Comparison of ENCODE assay signal across 15 cellular contexts in the genomic region with DNA sequence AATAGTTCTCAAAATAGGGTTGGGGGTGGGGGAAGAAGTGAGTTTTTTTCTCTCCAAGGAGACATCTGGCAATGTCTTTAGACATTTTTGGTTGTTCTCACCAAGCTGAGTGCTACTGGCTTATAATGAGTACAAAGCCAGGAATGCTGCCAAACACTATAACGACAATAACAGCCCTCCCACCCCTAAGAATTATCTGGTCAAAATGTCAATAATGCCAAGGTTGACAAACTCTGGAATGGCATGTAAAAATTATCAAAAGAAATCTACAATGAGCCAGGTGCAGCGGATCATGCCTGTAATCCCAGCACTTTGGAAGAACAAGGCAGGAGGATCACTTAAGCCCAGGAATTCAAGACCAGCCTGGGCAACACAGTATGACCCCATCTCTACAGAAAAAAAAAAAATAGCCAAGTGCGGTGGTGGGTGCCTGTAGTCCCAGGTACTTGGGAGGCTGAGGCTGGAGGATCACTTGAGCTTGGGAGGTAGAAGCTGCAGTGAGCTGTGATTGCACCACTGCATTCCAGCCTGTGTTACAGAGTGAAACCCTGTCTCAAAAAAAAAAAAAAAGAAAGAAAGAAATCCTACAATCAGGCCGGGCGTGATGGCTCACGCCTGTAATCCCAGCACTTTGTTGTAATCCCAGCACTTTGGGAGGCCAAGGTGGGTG. TPM values are rescaled to one million over a fixed set of nuclear protein-coding genes. Genes with fewer than 3 reads are reported as not detected.
A peak's percentile ranks its signal among the peaks of the same experiment; 100 is the strongest.
DNase-seq lines count a peak whose midpoint lies in the region; ATAC-seq, FAIRE-seq and TF ChIP-seq lines count a peak whose summit lies in the region.
"Had no signal": no experiment of that assay in that cellular context is flagged by ENCODE, and none has a peak within 500 bp of the region (broad histone marks: within the 10 kb centered on the region; RNA-seq: fewer than 3 reads in every experiment).

No MANE protein-coding gene starts in this region.

- no peak overlapping the region for H3K9ac ChIP-seq in HepG2 (ENCODE audit: insufficient read depth, low read depth, low read length)
- no peak overlapping the region for H3K9ac ChIP-seq in neuronal stem cell (ENCODE audit: low read depth, low read length, poor library complexity)
- H3K9ac ChIP-seq: parathyroid adenoma had no signal

- H3K79me1 ChIP-seq in neuronal stem cell (ENCODE audit: low read depth, low read length), result peaks cover 2% of the 10 kb centered on the region

- no peak for TF ChIP-seq RAD21 in HepG2 (CRISPR knock-in tag; IDR thresholded peaks at IDR 0.05)

- H3K27me3 ChIP-seq in HepG2 (ENCODE audit: control insufficient read depth in 1 of 2, insufficient read depth in 2 of 2, low read length in 2 of 2) (no peaks in the 10 kb centered on the region; a peak in 1 of 5 replicates), right lobe of liver (no peaks in the 10 kb centered on the region), neuronal stem cell (ENCODE audit: control insufficient read depth in 3 of 3, insufficient read depth in 3 of 3, low read depth in 1 of 3, low read length in 3 of 3) (no peaks in the 10 kb centered on the region)

- no peak overlapping the region for H2AK5ac ChIP-seq in neuronal stem cell (ENCODE audit: low read depth, low read length)

- CTCF ChIA-PET in HepG2 (lab: Yijun Ruan, JAX; ENCODE audit: low intra/inter-chr PET ratio, low total read pairs), result no interaction called here

- no peaks in the 10 kb centered on the region for H3K9me3 Mint-ChIP-seq in activated naive CD8-positive, alpha-beta T cell treated with anti-CD3 and anti-CD28 coated beads for 36 hours
- H3K9me3 Mint-ChIP-seq: T-cell had no signal

- no peak for ATAC-seq in HepG2
- ATAC-seq in right lobe of liver, result no peak
- ATAC-seq in T-helper 17 cell, result no peak
- ATAC-seq: T-cell had no signal

- H3K79me2 ChIP-seq in HepG2 (ENCODE audit: insufficient read depth, low read length), result peaks cover 54% of the 10 kb centered on the region

- H3K4ac ChIP-seq in neuronal stem cell (ENCODE audit: low read length), result no peak overlapping the region

- 98% methylated on average over 6 of the region's 6 CpGs for WGBS in HepG2 (ENCODE audit: low lambda C conversion rate)
- 62% methylated on average over 3 of the region's 6 CpGs for WGBS in right lobe of liver (ENCODE audit: insufficient coverage, low coverage, low lambda C conversion rate, missing lambda C conversion rate)
- WGBS in neuronal stem cell (ENCODE audit: extremely low coverage in 2 of 2, insufficient read length in 2 of 2, insufficient replicate concordance in 1 of 2), 2 donors, result no CpG with 5 or more reads among the region's 6 CpGs

- H3K4me1 ChIP-seq in HepG2 (ENCODE audit: insufficient read depth, low read length) (peaks cover 29% of the 10 kb centered on the region), right lobe of liver (peaks cover 0 to 34% (median 14%) of the 10 kb centered on the region in 4 donors), neuronal stem cell (ENCODE audit: control insufficient read depth in 2 of 2, insufficient read depth in 1 of 2, low read depth in 1 of 2, low read length in 2 of 2) (peaks cover 1 to 4% of the 10 kb centered on the region in 2 donors)
- H3K4me1 ChIP-seq: parathyroid adenoma had no signal

- no peak for FAIRE-seq in HepG2 (lab: Jason Lieb, UNC)

- H3K36me3 ChIP-seq in HepG2 (replicated peaks in 1 of 2; ENCODE audit: control insufficient read depth in 1 of 2, insufficient read depth in 2 of 2, low read length in 2 of 2), result peaks cover 10 to 34% of the 10 kb centered on the region in 2 experiments
- H3K36me3 ChIP-seq in right lobe of liver, result peaks cover 10 to 35% (median 22%) of the 10 kb centered on the region in 4 donors
- H3K36me3 ChIP-seq in neuronal stem cell (replicated peaks in 1 of 2; ENCODE audit: control insufficient read depth in 2 of 2, insufficient read depth in 2 of 2, low read length in 2 of 2), result peaks cover 9 to 47% of the 10 kb centered on the region in 2 donors

- peaks cover 31% of the 10 kb centered on the region for H3K4me1 Mint-ChIP-seq in activated naive CD8-positive, alpha-beta T cell treated with anti-CD3 and anti-CD28 coated beads for 36 hours
- H3K4me1 Mint-ChIP-seq in T-helper 17 cell, result peaks cover 34% of the 10 kb centered on the region

- H3K27ac ChIP-seq in HepG2 (ENCODE audit: extremely low read length, insufficient read depth, low read length) (peak overlapping the region; percentile 8), right lobe of liver (peak overlapping the region in 1 of 3 donors; percentile 79), neuronal stem cell (replicated peaks; ENCODE audit: low read length) (no peak overlapping the region)
- H3K27ac ChIP-seq: coronary artery, parathyroid adenoma had no signal

- H4K91ac ChIP-seq in neuronal stem cell (ENCODE audit: low read depth, low read length, poor library complexity), result no peak overlapping the region

- DNase-seq in HepG2 (ENCODE audit: low spot score), result no peak
- DNase-seq in right lobe of liver, result no peak
- no peak for DNase-seq in activated naive CD8-positive, alpha-beta T cell treated with anti-CD3 and anti-CD28 coated beads for 36 hours
- peak; percentile 14 for DNase-seq in iris pigment epithelial cell (ENCODE audit: low read depth)
- DNase-seq in C1 segment of cervical spinal cord (lab: John Stamatoyannopoulos, UW), result no peak
- no peak for DNase-seq in T-helper 17 cell
- DNase-seq in mesenteric fat pad (ENCODE audit: low spot score), result no peak
- DNase-seq in neuronal stem cell (ENCODE audit: low spot score), result no peak
- DNase-seq: DMS 273 treated with DMSO at 0.1 percent for 48 hours, head of caudate nucleus, KBM-7, NCI-H1105 treated with DMSO at 0.1 percent for 48 hours, T-cell had no signal

- H4K8ac ChIP-seq in neuronal stem cell (ENCODE audit: low read depth, low read length), result no peak overlapping the region

- intact Hi-C loops in HepG2 (cut with micrococcal nuclease; ENCODE audit: unreplicated experiment) (loop anchor here (5.0 kb wide), 1 partner anchor 265 kb away; no protein-coding TSS in a partner anchor), right lobe of liver (cut with DNase I) (no loop called here)

- no peak overlapping the region for H3K27ac Mint-ChIP-seq in activated naive CD8-positive, alpha-beta T cell treated with anti-CD3 and anti-CD28 coated beads for 36 hours
- no peak overlapping the region for H3K27ac Mint-ChIP-seq in T-helper 17 cell

- TF ChIP-seq POLR2A in HepG2 (IDR thresholded peaks at IDR 0.05; ENCODE audit: insufficient read depth in 1 of 2, low read depth in 2 of 2, low read length in 2 of 2), result no peak
- no peak for TF ChIP-seq POLR2A in right lobe of liver (IDR thresholded peaks at IDR 0.05)

- H2BK5ac ChIP-seq in neuronal stem cell (ENCODE audit: low read length), result no peak overlapping the region

- peak overlapping the region; percentile 42 for H3K4me3 Mint-ChIP-seq in activated naive CD8-positive, alpha-beta T cell treated with anti-CD3 and anti-CD28 coated beads for 36 hours
- no peak overlapping the region for H3K4me3 Mint-ChIP-seq in T-helper 17 cell

- H3K23ac ChIP-seq in neuronal stem cell (ENCODE audit: low read depth, low read length, poor library complexity), result no peak overlapping the region

- H3K9me3 ChIP-seq in HepG2 (ENCODE audit: low read length) (no peaks in the 10 kb centered on the region), right lobe of liver (no peaks in the 10 kb centered on the region), T-helper 17 cell (ENCODE audit: control insufficient read depth, low read length, poor library complexity, severe bottlenecking) (no peaks in the 10 kb centered on the region), neuronal stem cell (replicated peaks in 1 of 2; ENCODE audit: control insufficient read depth in 2 of 2, insufficient read depth in 1 of 2, low read depth in 1 of 2, low read length in 2 of 2) (no peaks in the 10 kb centered on the region)

- H3K14ac ChIP-seq in neuronal stem cell (ENCODE audit: low read length), result no peak overlapping the region

- peak overlapping the region; percentile 92 for H3K4me2 ChIP-seq in HepG2 (ENCODE audit: low read depth, low read length)
- no peak overlapping the region for H3K4me2 ChIP-seq in neuronal stem cell (ENCODE audit: insufficient read depth, low read length, poor library complexity, severe bottlenecking)

- peaks cover 16% of the 10 kb centered on the region; the same call in 1 of the 2 replicates for H4K20me1 ChIP-seq in HepG2 (ENCODE audit: insufficient read depth, low read length)

- POLR2A ChIA-PET in HepG2 (lab: Yijun Ruan, JAX), result no interaction called here

- no peak for TF ChIP-seq CTCF in HepG2 (CRISPR knock-in tag; IDR thresholded peaks at IDR 0.05)
- no peak for TF ChIP-seq CTCF in right lobe of liver (IDR thresholded peaks at IDR 0.05)

- no peak overlapping the region for H2AFZ ChIP-seq in HepG2 (ENCODE audit: low read length)
- no peak overlapping the region for H2AFZ ChIP-seq in neuronal stem cell (ENCODE audit: low read length)
- H2AFZ ChIP-seq: parathyroid adenoma had no signal

- in situ Hi-C loops in HepG2 (cut with HindIII; ENCODE audit: extremely low pct_ligation_motif_present, low pct_unique_long_range_greater_than_20kb), result loop anchor here (5.0 kb wide), 1 partner anchor 125 kb away; the partner anchor contains the start of gene MRPL39

- H3K36me3 Mint-ChIP-seq in activated naive CD8-positive, alpha-beta T cell treated with anti-CD3 and anti-CD28 coated beads for 36 hours, result peaks cover 40% of the 10 kb centered on the region
- H3K36me3 Mint-ChIP-seq in T-helper 17 cell (ENCODE audit: low read depth), result peaks cover 14% of the 10 kb centered on the region

- H2BK120ac ChIP-seq in neuronal stem cell (ENCODE audit: low read depth, low read length), result no peak overlapping the region

- peaks cover 5% of the 10 kb centered on the region for H3K27me3 Mint-ChIP-seq in activated naive CD8-positive, alpha-beta T cell treated with anti-CD3 and anti-CD28 coated beads for 36 hours
- H3K27me3 Mint-ChIP-seq in T-helper 17 cell, result no peaks in the 10 kb centered on the region
- H3K27me3 Mint-ChIP-seq: T-cell had no signal

- BruUV-seq in HepG2 (replicated peaks; lab: Mats Ljungman, UMichigan), result no TSS peak

- H3K18ac ChIP-seq in neuronal stem cell (ENCODE audit: low read length), result no peak overlapping the region

- H3K4me3 ChIP-seq in HepG2 (replicated peaks in 1 of 3; ENCODE audit: insufficient read depth in 1 of 3, low read depth in 2 of 3, low read length in 3 of 3), result no peak overlapping the region
- no peak overlapping the region for H3K4me3 ChIP-seq in right lobe of liver
- H3K4me3 ChIP-seq in neuronal stem cell (ENCODE audit: low read length in 2 of 2), result no peak overlapping the region
- H3K4me3 ChIP-seq: coronary artery had no signal

- H2BK12ac ChIP-seq in neuronal stem cell (ENCODE audit: low read length), result no peak overlapping the region

- H2BK15ac ChIP-seq in neuronal stem cell (ENCODE audit: low read length), result no peak overlapping the region

- TF ChIP-seq EP300 in HepG2 (IDR thresholded peaks at IDR 0.05; ENCODE audit: low read depth in 2 of 2, low read length in 2 of 2) (no peak), HepG2 (CRISPR knock-in tag; IDR thresholded peaks at IDR 0.05; ENCODE audit: borderline replicate concordance) (no peak)

RNA-seq across cellular contexts. Expression of gene ATP5PF, which starts 2.5 kb away (rescaled TPM):
- 131 and 196 TPM in 2 replicates for total RNA-seq in HepG2 (2016; rRNA removed; fragmentation: Illumina TruSeq; extraction: Trizol)
- total RNA-seq in HepG2 (2016; cell fraction: cytosol; rRNA removed; fragmentation: Illumina TruSeq; extraction: Trizol; ENCODE audit: low read depth), result 111 and 137 TPM in 2 replicates
- 129 and 192 TPM in 2 replicates for total RNA-seq in HepG2 (2016; cell fraction: insoluble cytoplasmic fraction; rRNA removed; fragmentation: Illumina TruSeq; extraction: Trizol)
- 114 and 139 TPM in 2 replicates for total RNA-seq in HepG2 (2016; cell fraction: membrane; rRNA removed; fragmentation: Illumina TruSeq; extraction: Trizol)
- 51.5 and 56.2 TPM in 2 replicates for total RNA-seq in HepG2 (2016; cell fraction: nucleus; rRNA removed; fragmentation: Illumina TruSeq; extraction: Trizol)
- 116 and 157 TPM in 2 replicates for polyA plus RNA-seq in HepG2 (2011; rRNA removed)
- polyA plus RNA-seq in HepG2 (2011; cell fraction: cytosol; rRNA removed), result 100 and 170 TPM in 2 replicates
- polyA plus RNA-seq in HepG2 (2011; cell fraction: nucleus; rRNA removed), result 23.6 and 25.7 TPM in 2 replicates
- polyA plus RNA-seq in HepG2 (2012), result 135 and 216 TPM in 2 replicates
- polyA plus RNA-seq in HepG2 (2016; cell fraction: cytosol; fragmentation: Illumina TruSeq; extraction: Trizol; ENCODE audit: low read depth), result 321 and 423 TPM in 2 replicates
- 436 and 450 TPM in 2 replicates for polyA plus RNA-seq in HepG2 (2016; cell fraction: insoluble cytoplasmic fraction; fragmentation: Illumina TruSeq; extraction: Trizol; ENCODE audit: low read depth)
- polyA plus RNA-seq in HepG2 (2016; cell fraction: membrane; fragmentation: Illumina TruSeq; extraction: Trizol; ENCODE audit: low read depth), result 253 and 314 TPM in 2 replicates
- 165 and 176 TPM in 2 replicates for polyA plus RNA-seq in HepG2 (2016; cell fraction: nucleus; fragmentation: Illumina TruSeq; extraction: Trizol; ENCODE audit: insufficient read depth, low read depth)
- polyA minus RNA-seq in HepG2 (2011; rRNA and poly(A)+ RNA removed; ENCODE audit: low replicate concordance), result 10.9 and 31.8 TPM in 2 replicates
- polyA minus RNA-seq in HepG2 (2011; cell fraction: cytosol; rRNA and poly(A)+ RNA removed), result 26.7 and 33.7 TPM in 2 replicates
- polyA minus RNA-seq in HepG2 (2011; cell fraction: nucleus; rRNA and poly(A)+ RNA removed), result 27.7 and 33.6 TPM in 2 replicates
- 100 to 1,000 TPM; 118 to 212 (median 140) TPM for total RNA-seq in right lobe of liver
- 100 to 1,000 TPM; 187 TPM for total RNA-seq in activated naive CD8-positive, alpha-beta T cell treated with anti-CD3 and anti-CD28 coated beads for 36 hours
- total RNA-seq in T-helper 17 cell, result 10 to 100 TPM; 35.7 to 41.6 TPM
- 164 TPM for total RNA-seq in mesenteric fat pad
- 310 TPM for polyA plus RNA-seq in neuronal stem cell (2013, experiment 1 of 2)
- 301 TPM for polyA plus RNA-seq in neuronal stem cell (2013, experiment 2 of 2)

RNA-seq across cellular contexts. Expression of gene GABPA, which starts 2.5 kb away (rescaled TPM):
- total RNA-seq in HepG2 (2016; rRNA removed; fragmentation: Illumina TruSeq; extraction: Trizol) (13.2 and 19.7 TPM in 2 replicates), right lobe of liver (10 to 100 TPM in 5 of 6 experiments, 1 to 10 TPM in 1; 8.4 to 15.2 (median 12.3) TPM), T-helper 17 cell (10 to 100 TPM; 18.1 to 23.9 TPM), mesenteric fat pad (23.6 TPM)
- 4.6 and 5.8 TPM in 2 replicates for total RNA-seq in HepG2 (2016; cell fraction: cytosol; rRNA removed; fragmentation: Illumina TruSeq; extraction: Trizol; ENCODE audit: low read depth)
- total RNA-seq in HepG2 (2016; cell fraction: insoluble cytoplasmic fraction; rRNA removed; fragmentation: Illumina TruSeq; extraction: Trizol), result 11.7 and 22.0 TPM in 2 replicates
- total RNA-seq in HepG2 (2016; cell fraction: membrane; rRNA removed; fragmentation: Illumina TruSeq; extraction: Trizol), result 4.5 and 4.7 TPM in 2 replicates
- 9.3 and 9.6 TPM in 2 replicates for total RNA-seq in HepG2 (2016; cell fraction: nucleus; rRNA removed; fragmentation: Illumina TruSeq; extraction: Trizol)
- 6.0 and 7.4 TPM in 2 replicates for polyA plus RNA-seq in HepG2 (2011; rRNA removed)
- 2.3 and 4.4 TPM in 2 replicates for polyA plus RNA-seq in HepG2 (2011; cell fraction: cytosol; rRNA removed)
- polyA plus RNA-seq in HepG2 (2011; cell fraction: nucleus; rRNA removed), result 4.9 and 7.8 TPM in 2 replicates
- polyA plus RNA-seq in HepG2 (2012), result 7.0 and 8.1 TPM in 2 replicates
- 0.43 TPM in 2 replicates for polyA plus RNA-seq in HepG2 (2016; cell fraction: cytosol; fragmentation: Illumina TruSeq; extraction: Trizol; ENCODE audit: low read depth)
- 15.8 and 19.0 TPM in 2 replicates for polyA plus RNA-seq in HepG2 (2016; cell fraction: insoluble cytoplasmic fraction; fragmentation: Illumina TruSeq; extraction: Trizol; ENCODE audit: low read depth)
- polyA plus RNA-seq in HepG2 (2016; cell fraction: membrane; fragmentation: Illumina TruSeq; extraction: Trizol; ENCODE audit: low read depth), result 1.9 and 2.1 TPM in 2 replicates
- 14.9 and 16.5 TPM in 2 replicates for polyA plus RNA-seq in HepG2 (2016; cell fraction: nucleus; fragmentation: Illumina TruSeq; extraction: Trizol; ENCODE audit: insufficient read depth, low read depth)
- polyA minus RNA-seq in HepG2 (2011; rRNA and poly(A)+ RNA removed; ENCODE audit: low replicate concordance), result 1.6 and 6.5 TPM in 2 replicates
- polyA minus RNA-seq in HepG2 (2011; cell fraction: cytosol; rRNA and poly(A)+ RNA removed), result 8.3 and 9.0 TPM in 2 replicates
- 10.8 and 12.3 TPM in 2 replicates for polyA minus RNA-seq in HepG2 (2011; cell fraction: nucleus; rRNA and poly(A)+ RNA removed)
- total RNA-seq in activated naive CD8-positive, alpha-beta T cell treated with anti-CD3 and anti-CD28 coated beads for 36 hours, result 10 to 100 TPM; 25.7 to 26.4 TPM
- polyA plus RNA-seq in neuronal stem cell (2013, experiment 1 of 2), result 21.8 TPM
- polyA plus RNA-seq in neuronal stem cell (2013, experiment 2 of 2), result 22.5 TPM
